ENCODE assay signal across 1 cellular context in the genomic region with DNA sequence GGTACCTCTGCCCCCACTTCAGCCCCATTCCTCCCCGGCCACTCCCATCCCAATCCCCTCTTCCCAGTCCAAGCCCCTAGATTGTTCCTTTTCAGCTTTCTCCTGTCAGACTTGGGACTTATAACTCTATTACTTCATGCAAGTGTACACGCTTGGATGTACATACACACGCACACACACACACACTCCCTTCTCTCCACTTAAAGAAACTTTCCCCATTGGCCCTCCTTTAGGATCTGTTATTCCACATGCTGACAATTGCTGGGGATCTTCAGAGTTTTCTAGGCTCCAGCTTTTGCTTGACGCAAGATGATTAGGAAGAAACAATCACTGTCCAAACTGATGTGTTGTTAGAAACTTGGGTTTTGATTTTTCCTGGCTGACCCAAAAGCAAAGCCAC.
TF ChIP-seq lines count a peak whose summit lies in the region.

No MANE protein-coding gene starts in this region.

TF ChIP-seq in SK-N-SH, 30 proteins besides CTCF, POLR2A, EP300 and RAD21 (continued from another document):
- TF ChIP-seq, protein P1, sequence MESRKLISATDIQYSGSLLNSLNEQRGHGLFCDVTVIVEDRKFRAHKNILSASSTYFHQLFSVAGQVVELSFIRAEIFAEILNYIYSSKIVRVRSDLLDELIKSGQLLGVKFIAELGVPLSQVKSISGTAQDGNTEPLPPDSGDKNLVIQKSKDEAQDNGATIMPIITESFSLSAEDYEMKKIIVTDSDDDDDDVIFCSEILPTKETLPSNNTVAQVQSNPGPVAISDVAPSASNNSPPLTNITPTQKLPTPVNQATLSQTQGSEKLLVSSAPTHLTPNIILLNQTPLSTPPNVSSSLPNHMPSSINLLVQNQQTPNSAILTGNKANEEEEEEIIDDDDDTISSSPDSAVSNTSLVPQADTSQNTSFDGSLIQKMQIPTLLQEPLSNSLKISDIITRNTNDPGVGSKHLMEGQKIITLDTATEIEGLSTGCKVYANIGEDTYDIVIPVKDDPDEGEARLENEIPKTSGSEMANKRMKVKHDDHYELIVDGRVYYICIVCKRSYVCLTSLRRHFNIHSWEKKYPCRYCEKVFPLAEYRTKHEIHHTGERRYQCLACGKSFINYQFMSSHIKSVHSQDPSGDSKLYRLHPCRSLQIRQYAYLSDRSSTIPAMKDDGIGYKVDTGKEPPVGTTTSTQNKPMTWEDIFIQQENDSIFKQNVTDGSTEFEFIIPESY (IDR thresholded peaks at IDR 0.05; ENCODE audit: borderline replicate concordance, low read depth), result no peak
- TF ChIP-seq TCF12 (IDR thresholded peaks at IDR 0.05), result no peak
- TF ChIP-seq POLR2AphosphoS5 (IDR thresholded peaks at IDR 0.05; ENCODE audit: low read depth, low read length), result no peak
- TF ChIP-seq, protein P2, sequence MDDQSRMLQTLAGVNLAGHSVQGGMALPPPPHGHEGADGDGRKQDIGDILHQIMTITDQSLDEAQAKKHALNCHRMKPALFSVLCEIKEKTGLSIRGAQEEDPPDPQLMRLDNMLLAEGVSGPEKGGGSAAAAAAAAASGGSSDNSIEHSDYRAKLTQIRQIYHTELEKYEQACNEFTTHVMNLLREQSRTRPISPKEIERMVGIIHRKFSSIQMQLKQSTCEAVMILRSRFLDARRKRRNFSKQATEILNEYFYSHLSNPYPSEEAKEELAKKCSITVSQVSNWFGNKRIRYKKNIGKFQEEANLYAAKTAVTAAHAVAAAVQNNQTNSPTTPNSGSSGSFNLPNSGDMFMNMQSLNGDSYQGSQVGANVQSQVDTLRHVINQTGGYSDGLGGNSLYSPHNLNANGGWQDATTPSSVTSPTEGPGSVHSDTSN (IDR thresholded peaks at IDR 0.05), result no peak
- no peak for TF ChIP-seq FOXM1 (IDR thresholded peaks at IDR 0.05; ENCODE audit: low read depth)
- TF ChIP-seq, protein P3, sequence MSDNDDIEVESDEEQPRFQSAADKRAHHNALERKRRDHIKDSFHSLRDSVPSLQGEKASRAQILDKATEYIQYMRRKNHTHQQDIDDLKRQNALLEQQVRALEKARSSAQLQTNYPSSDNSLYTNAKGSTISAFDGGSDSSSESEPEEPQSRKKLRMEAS (IDR thresholded peaks at IDR 0.05; ENCODE audit: low read depth), result no peak
